Comparison of ENCODE assay signal across 8 cellular contexts in genomic region chr3:33114622-33115023, GRCh38. TPM values are rescaled to one million over a fixed set of nuclear protein-coding genes. Genes with fewer than 3 reads are reported as not detected.
A peak's percentile ranks its signal among the peaks of the same experiment; 100 is the strongest.
DNase-seq lines count a peak whose midpoint lies in the region; TF ChIP-seq lines count a peak whose summit lies in the region.

No MANE protein-coding gene starts in this region.

- no TSS peak for BruUV-seq in Caco-2 (replicated peaks; lab: Mats Ljungman, UMichigan)

- no peaks in the 10 kb centered on the region for H3K4me1 Mint-ChIP-seq in Caco-2 (ENCODE audit: low read depth, unreplicated experiment)

- CTCF ChIA-PET in Caco-2 (lab: Charles Lee), result interaction anchor here (1.2 kb wide), 1 partner anchor 17 kb away, joined by 8 read pairs; no protein-coding TSS in a partner anchor

- peak overlapping the region; percentile 80 for H3K4me3 Mint-ChIP-seq in Caco-2 (ENCODE audit: unreplicated experiment)

- H3K36me3 ChIP-seq in Caco-2 (ENCODE audit: control insufficient read depth, insufficient read depth, low read length), result no peaks in the 10 kb centered on the region; the same call in 1 of the 2 replicates
- H3K36me3 ChIP-seq in OCI-LY3 (replicated peaks; ENCODE audit: low read depth, low read length), result peaks cover 3% of the 10 kb centered on the region
- no peaks in the 10 kb centered on the region for H3K36me3 ChIP-seq in ovary

- H3K79me2 ChIP-seq in OCI-LY3 (ENCODE audit: low read length), result 0 out of 2 replicates have a peak, but pooled peaks cover 3% of the 10 kb centered on the region

- no peak for DNase-seq in Caco-2
- DNase-seq in epithelial cell of esophagus (ENCODE audit: low read depth), result no peak
- peak in 1 of 5 donors; percentile 20 for DNase-seq in ovary
- DNase-seq in putamen (ENCODE audit: low spot score), result no peak
- no peak for DNase-seq in islet precursor cell
- DNase-seq in NCI-H2196 treated with DMSO at 0.1 percent for 48 hours (lab: John Stamatoyannopoulos, UW; ENCODE audit: unreplicated experiment), result no peak
- no peak for DNase-seq in GM10266 (ENCODE audit: extremely low spot score)

- H3K36me3 Mint-ChIP-seq in Caco-2 (ENCODE audit: insufficient read depth, unreplicated experiment), result no peaks in the 10 kb centered on the region

- 18 to 36% (median 27%) methylated on average over 14 of the region's 14 CpGs for WGBS in ovary, 3 donors

- H3K27ac ChIP-seq in OCI-LY3 (ENCODE audit: low read length) (no peak overlapping the region), ovary (peak overlapping the region; percentile 79 to 99)

- H3K4me3 ChIP-seq in Caco-2 (ENCODE audit: low read depth, low read length) (peak overlapping the region; percentile 94), OCI-LY3 (ENCODE audit: low read length) (peak overlapping the region; percentile 88), epithelial cell of esophagus (ENCODE audit: low read length) (peak overlapping the region; percentile 55), ovary (peak overlapping the region; percentile 57)

- no peak for TF ChIP-seq CTCF in Caco-2 (IDR thresholded peaks at IDR 0.05; ENCODE audit: insufficient read depth in 1 of 2, low read depth in 1 of 2, low read length in 1 of 2, severe bottlenecking in 1 of 2, unreplicated experiment in 1 of 2)
- TF ChIP-seq CTCF in OCI-LY3 (IDR thresholded peaks at IDR 0.05; ENCODE audit: low read depth, low read length), result no peak
- no peak for TF ChIP-seq CTCF in epithelial cell of esophagus (IDR thresholded peaks at IDR 0.05; ENCODE audit: insufficient read depth, low read depth, low read length, missing control alignments)
- no peak for TF ChIP-seq CTCF in ovary (IDR thresholded peaks at IDR 0.05)
- no peak for TF ChIP-seq CTCF in GM10266 (IDR thresholded peaks at IDR 0.05; ENCODE audit: control insufficient read depth, insufficient read depth, low read depth, missing control alignments)

- POLR2A ChIA-PET in Caco-2 (lab: Charles Lee), result no interaction called here

- H2AFZ ChIP-seq in OCI-LY3 (ENCODE audit: low read depth, low read length), result peak overlapping the region; percentile 71; the same call in 1 of the 2 replicates

- no peaks in the 10 kb centered on the region for H3K27me3 Mint-ChIP-seq in Caco-2 (ENCODE audit: insufficient read depth, unreplicated experiment)

- no peaks in the 10 kb centered on the region for H3K9me3 ChIP-seq in Caco-2
- H3K9me3 ChIP-seq in OCI-LY3 (ENCODE audit: insufficient read depth, low read length), result no peaks in the 10 kb centered on the region
- no peaks in the 10 kb centered on the region for H3K9me3 ChIP-seq in ovary

- no peaks in the 10 kb centered on the region for H3K27me3 ChIP-seq in Caco-2 (replicated peaks; ENCODE audit: control insufficient read depth, insufficient read depth, low read length)
- no peaks in the 10 kb centered on the region for H3K27me3 ChIP-seq in OCI-LY3 (ENCODE audit: low read depth, low read length)
- no peaks in the 10 kb centered on the region for H3K27me3 ChIP-seq in ovary

- peak overlapping the region; percentile 83; the same call in 1 of the 2 replicates for H3K9ac ChIP-seq in OCI-LY3 (ENCODE audit: low read length)

- TF ChIP-seq POLR2A in ovary (IDR thresholded peaks at IDR 0.05), result no peak

- H4K20me1 ChIP-seq in OCI-LY3 (ENCODE audit: insufficient read depth, low read length), result no peaks in the 10 kb centered on the region

- H3K4me1 ChIP-seq in Caco-2, result peaks cover 7% of the 10 kb centered on the region; the same call in 1 of the 2 replicates
- peaks cover 36% of the 10 kb centered on the region for H3K4me1 ChIP-seq in OCI-LY3 (ENCODE audit: low read length)
- H3K4me1 ChIP-seq in ovary (ENCODE audit: insufficient read depth), result no peaks in the 10 kb centered on the region

- no peak overlapping the region for H3K27ac Mint-ChIP-seq in Caco-2 (ENCODE audit: unreplicated experiment)

- no peaks in the 10 kb centered on the region for H3K9me3 Mint-ChIP-seq in Caco-2 (ENCODE audit: unreplicated experiment)

- H3K4me2 ChIP-seq in OCI-LY3 (ENCODE audit: low read length), result peak overlapping the region; percentile 86

- no peak for TF ChIP-seq EP300 in ovary (IDR thresholded peaks at IDR 0.05)

- intact Hi-C loops in Caco-2 (cut with micrococcal nuclease; ENCODE audit: unreplicated experiment), result loop anchor here (1.0 kb wide), 1 partner anchor 17 kb away; the partner anchor contains the start of genes GLB1 and TMPPE
- intact Hi-C loops in ovary (cut with DNase I), result no loop called here

RNA-seq across cellular contexts. Expression of gene CRTAP, which starts 0.8 kb away (rescaled TPM):
- total RNA-seq in Caco-2 (2022) (144 and 151 TPM in 2 replicates), ovary (100 to 1,000 TPM; 130 to 343 (median 251) TPM)
- 100 to 1,000 TPM; 192 to 788 TPM for polyA plus RNA-seq in ovary

RNA-seq across cellular contexts. Expression of gene GLB1, which starts 17.7 kb away (rescaled TPM):
- total RNA-seq in Caco-2 (2022), result 307 and 324 TPM in 2 replicates
- 10 to 100 TPM; 30.8 to 65.5 (median 42.3) TPM for total RNA-seq in ovary
- polyA plus RNA-seq in ovary, result 10 to 100 TPM; 23.4 to 99.9 TPM

RNA-seq across cellular contexts. Expression of gene TMPPE, which starts 17.7 kb away (rescaled TPM):
- total RNA-seq in Caco-2 (2022) (20.0 and 22.5 TPM in 2 replicates), ovary (1 to 10 TPM; 2.1 to 6.4 (median 6.1) TPM)
- 1 to 10 TPM in 1 of 2 donors, under 1 TPM in 1; 0.56 to 1.0 TPM for polyA plus RNA-seq in ovary
